In the genomic region with DNA sequence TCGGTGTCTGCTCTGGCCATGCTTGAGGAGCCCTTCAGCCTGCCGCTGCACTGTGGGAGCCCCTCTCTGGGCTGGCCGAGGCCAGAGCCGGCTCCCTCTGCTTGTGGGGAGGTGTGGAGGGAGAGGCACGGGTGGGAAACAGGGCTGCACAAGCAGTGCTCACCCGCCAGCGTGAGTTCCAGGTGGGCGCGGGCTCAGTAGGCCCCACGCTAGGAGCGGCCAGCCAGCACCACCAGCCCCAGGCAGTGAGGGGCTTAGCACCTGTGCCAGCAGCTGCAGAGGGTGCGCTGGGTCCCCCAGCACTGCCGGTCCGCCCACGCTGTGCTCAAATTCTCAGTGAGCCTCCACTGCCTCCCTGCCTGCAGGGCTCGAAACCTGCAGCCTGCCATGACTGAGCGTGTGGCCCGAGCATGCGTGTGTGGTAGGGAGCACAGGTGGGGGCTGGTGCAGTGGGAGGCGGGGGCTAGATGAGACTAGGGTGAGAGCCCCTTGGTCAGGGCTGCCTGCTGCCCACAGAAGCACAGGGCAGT, we compare ENCODE assay signal across 22 cellular contexts.
DNase-seq lines count a peak whose midpoint lies in the region; ATAC-seq and TF ChIP-seq lines count a peak whose summit lies in the region.
"Had no signal": no experiment of that assay in that cellular context is flagged by ENCODE, and none has a peak within 500 bp of the region (broad histone marks: within the 10 kb centered on the region; RNA-seq: fewer than 3 reads in every experiment).

No MANE protein-coding gene starts in this region.

- H3K36me3 ChIP-seq in neuronal stem cell (replicated peaks in 1 of 2; ENCODE audit: control insufficient read depth in 2 of 2, insufficient read depth in 2 of 2, low read length in 2 of 2) (no peaks in the 10 kb centered on the region), upper lobe of left lung (no peaks in the 10 kb centered on the region), aorta (ENCODE audit: control insufficient read depth in 1 of 2, insufficient read depth in 2 of 2, low read length in 1 of 2) (no peaks in the 10 kb centered on the region)
- H3K36me3 ChIP-seq: BE2C, BLaER1 had no signal

- H3K27ac ChIP-seq in neuronal stem cell (replicated peaks; ENCODE audit: low read length), result no peak overlapping the region
- no peak overlapping the region for H3K27ac ChIP-seq in upper lobe of left lung
- no peak overlapping the region for H3K27ac ChIP-seq in aorta (ENCODE audit: low read depth in 1 of 2, low read length in 2 of 2)
- H3K27ac ChIP-seq: 22Rv1, BLaER1 had no signal

- H3K4me1 ChIP-seq in neuronal stem cell (ENCODE audit: control insufficient read depth in 2 of 2, insufficient read depth in 1 of 2, low read depth in 1 of 2, low read length in 2 of 2) (no peaks in the 10 kb centered on the region), upper lobe of left lung (no peaks in the 10 kb centered on the region), aorta (ENCODE audit: control insufficient read depth in 1 of 2, insufficient read depth in 2 of 2, low read length in 2 of 2) (no peaks in the 10 kb centered on the region)
- H3K4me1 ChIP-seq: BE2C, BLaER1 had no signal

- no peak overlapping the region for H3K9ac ChIP-seq in neuronal stem cell (ENCODE audit: low read depth, low read length, poor library complexity)
- H3K9ac ChIP-seq: BLaER1 had no signal

- TF ChIP-seq CTCF in upper lobe of left lung (IDR thresholded peaks at IDR 0.05), result no peak

- no peak for DNase-seq in neuronal stem cell (ENCODE audit: low spot score)
- DNase-seq in upper lobe of left lung, result peak in 1 of 2 donors; percentile 71
- no peak for DNase-seq in aorta
- DNase-seq in NCI-H1417 treated with DMSO at 0.1 percent for 48 hours (lab: John Stamatoyannopoulos, UW), result no peak
- DNase-seq: ACHN; BE2C; C1 segment of cervical spinal cord; CD4-positive, alpha-beta memory T cell; CD4-positive, CD25-positive, alpha-beta regulatory T cell; CD8-positive, alpha-beta memory T cell; COR-L47; DMS 273 treated with DMSO at 0.1 percent for 48 hours; DMS153; DMS53; DMS79; DND-41; EL; GDM1 had no signal

- no peaks in the 10 kb centered on the region for H3K79me1 ChIP-seq in neuronal stem cell (ENCODE audit: low read depth, low read length)

- TF ChIP-seq POLR2A in upper lobe of left lung (IDR thresholded peaks at IDR 0.05), result no peak

- H3K9me3 ChIP-seq in neuronal stem cell (replicated peaks in 1 of 2; ENCODE audit: control insufficient read depth in 2 of 2, insufficient read depth in 1 of 2, low read depth in 1 of 2, low read length in 2 of 2) (peaks cover 0 to 31% of the 10 kb centered on the region in 2 donors), upper lobe of left lung (peaks cover 0 to 29% (median 6%) of the 10 kb centered on the region in 4 donors), aorta (ENCODE audit: control insufficient read depth, low read length) (peaks cover 2% of the 10 kb centered on the region)
- H3K9me3 ChIP-seq: BE2C had no signal

- no peak overlapping the region for H3K14ac ChIP-seq in neuronal stem cell (ENCODE audit: low read length)

- H3K18ac ChIP-seq in neuronal stem cell (ENCODE audit: low read length), result no peak overlapping the region

- H3K4me2 ChIP-seq in neuronal stem cell (ENCODE audit: insufficient read depth, low read length, poor library complexity, severe bottlenecking), result no peak overlapping the region
- H3K4me2 ChIP-seq: BLaER1 had no signal

- ATAC-seq in upper lobe of left lung (ENCODE audit: low FRiP score in 2 of 2), result peak; percentile 36 to 38
- peak; percentile 37 for ATAC-seq in aorta (ENCODE audit: low FRiP score)
- ATAC-seq in HG02970 (IDR thresholded peaks at IDR 0.05; ENCODE audit: low FRiP score, unreplicated experiment), result no peak
- ATAC-seq: GM12878 had no signal

- WGBS in neuronal stem cell (ENCODE audit: extremely low coverage in 2 of 2, insufficient read length in 2 of 2, insufficient replicate concordance in 1 of 2), 2 donors, result no CpG with 5 or more reads among the region's 20 CpGs
- 91 to 100% methylated on average over 1 to 20 of the region's 20 CpGs for WGBS in upper lobe of left lung, 2 donors
- WGBS in aorta, 2 donors, result 84 to 88% methylated on average over 20 of the region's 20 CpGs

- TF ChIP-seq EP300 in upper lobe of left lung (IDR thresholded peaks at IDR 0.05), result no peak

- no peak overlapping the region for H4K91ac ChIP-seq in neuronal stem cell (ENCODE audit: low read depth, low read length, poor library complexity)

- H2BK15ac ChIP-seq in neuronal stem cell (ENCODE audit: low read length), result no peak overlapping the region

- H2AK5ac ChIP-seq in neuronal stem cell (ENCODE audit: low read depth, low read length), result no peak overlapping the region

- no peaks in the 10 kb centered on the region for H3K27me3 ChIP-seq in neuronal stem cell (ENCODE audit: control insufficient read depth in 3 of 3, insufficient read depth in 3 of 3, low read depth in 1 of 3, low read length in 3 of 3)
- H3K27me3 ChIP-seq in upper lobe of left lung, result no peaks in the 10 kb centered on the region
- H3K27me3 ChIP-seq in aorta (ENCODE audit: control insufficient read depth in 1 of 2, insufficient read depth in 2 of 2, low read length in 1 of 2), result no peaks in the 10 kb centered on the region
- H3K27me3 ChIP-seq: BE2C, BLaER1 had no signal

- H3K23ac ChIP-seq in neuronal stem cell (ENCODE audit: low read depth, low read length, poor library complexity), result peak overlapping the region; percentile 80

- H3K4ac ChIP-seq in neuronal stem cell (ENCODE audit: low read length), result no peak overlapping the region

- no peak overlapping the region for H2BK5ac ChIP-seq in neuronal stem cell (ENCODE audit: low read length)

- intact Hi-C loops in aorta (cut with DNase I), result no loop called here

- no peak overlapping the region for H2BK12ac ChIP-seq in neuronal stem cell (ENCODE audit: low read length)

- no peak overlapping the region for H2BK120ac ChIP-seq in neuronal stem cell (ENCODE audit: low read depth, low read length)

- no peak overlapping the region for H2AFZ ChIP-seq in neuronal stem cell (ENCODE audit: low read length)

- H4K8ac ChIP-seq in neuronal stem cell (ENCODE audit: low read depth, low read length), result peak overlapping the region; percentile 86

- H3K4me3 ChIP-seq in neuronal stem cell (ENCODE audit: low read length in 2 of 2) (peak overlapping the region in 1 of 2 donors; percentile 30), upper lobe of left lung (no peak overlapping the region), aorta (ENCODE audit: low read length in 2 of 2) (no peak overlapping the region)
- H3K4me3 ChIP-seq: BLaER1, GM12878 had no signal
